22 cellular contexts compared by ENCODE assay signal in genomic region chr2:19785867-19786266, GRCh38.
DNase-seq lines count a peak whose midpoint lies in the region; ATAC-seq and TF ChIP-seq lines count a peak whose summit lies in the region.
"Had no signal": no experiment of that assay in that cellular context is flagged by ENCODE, and none has a peak within 500 bp of the region (broad histone marks: within the 10 kb centered on the region; RNA-seq: fewer than 3 reads in every experiment).

No MANE protein-coding gene starts in this region.

- TF ChIP-seq CTCF in AG04450 (IDR thresholded peaks at IDR 0.05; ENCODE audit: low read depth, low read length): no peak
- no peak for TF ChIP-seq CTCF in PC-9 (conservative IDR thresholded peaks at IDR 0.05)
- TF ChIP-seq CTCF in gastrocnemius medialis (IDR thresholded peaks at IDR 0.05 in 4 of 5, conservative IDR thresholded peaks at IDR 0.05 in 1 of 5): no peak
- no peak for TF ChIP-seq CTCF in foreskin keratinocyte (conservative IDR thresholded peaks at IDR 0.05)

- intact Hi-C loops in PC-9 (cut with micrococcal nuclease; ENCODE audit: unreplicated experiment) (loop anchor here (1.0 to 5.0 kb wide), 4 partner anchors 15 to 446 kb away; no protein-coding TSS in a partner anchor), gastrocnemius medialis (cut with DNase I; ENCODE audit: low total_unique reads) (loop anchor here (1.0 kb wide), 1 partner anchor 15 kb away; no protein-coding TSS in a partner anchor)

- no peaks in the 10 kb centered on the region for H3K9me2 ChIP-seq in PC-9 (ENCODE audit: insufficient read depth)

- in situ Hi-C loops in gastrocnemius medialis (cut with MboI; ENCODE audit: low sequenced_read_pairs in 4 of 4): no loop called here

- H3K4me3 ChIP-seq in AG04450 (ENCODE audit: low read depth, low read length): no peak overlapping the region
- H3K4me3 ChIP-seq in PC-9: peak overlapping the region; percentile 64; the same call in 1 of the 2 replicates
- H3K4me3 ChIP-seq in gastrocnemius medialis: no peak overlapping the region
- H3K4me3 ChIP-seq: adrenal gland, esophagus muscularis mucosa, GM23338, SK-N-MC, vagina had no signal

- DNase-seq in AG04450 (ENCODE audit: low read depth, low spot score) (no peak), PC-9 (peak in 1 of 2 experiments; percentile 15), gastrocnemius medialis (no peak), foreskin keratinocyte (no peak), KG1 (lab: John Stamatoyannopoulos, UW) (no peak), foreskin melanocyte (no peak)
- DNase-seq: activated CD4-positive, alpha-beta T cell treated with anti-CD3 and anti-CD28 coated beads, Interleukin-2, amount 50 U/mL, for 48 hours; activated gamma-delta T cell treated with Interleukin-2 at 50 U/mL for 16 hours; activated T-cell treated with anti-CD3 and anti-CD28 coated beads for 4 hours; CD8-positive, alpha-beta T cell; DMS79 treated with DMSO at 0.1 percent for 48 hours; NCI-H1694 treated with DMSO at 0.1 percent for 48 hours; stimulated activated CD8-positive, alpha-beta memory T cell treated with anti-CD3 and anti-CD28 coated beads, Interleukin-4, amount 100 ng/mL, for 48 hours; substantia nigra had no signal

- no peak for TF ChIP-seq POLR2A in gastrocnemius medialis (IDR thresholded peaks at IDR 0.05)

- peak; percentile 23 for ATAC-seq in esophagus mucosa
- ATAC-seq in gastrocnemius medialis: peak; percentile 43 to 58
- ATAC-seq in foreskin keratinocyte: no peak
- no peak for ATAC-seq in HG03175 (IDR thresholded peaks at IDR 0.05; ENCODE audit: unreplicated experiment)
- ATAC-seq: CD8-positive, alpha-beta T cell; left lobe of liver had no signal

- H3K36me3 ChIP-seq in PC-9 (ENCODE audit: low read depth) (no peaks in the 10 kb centered on the region), gastrocnemius medialis (no peaks in the 10 kb centered on the region)
- H3K36me3 ChIP-seq: adrenal gland, esophagus muscularis mucosa, vagina had no signal

- H3K4me2 ChIP-seq in PC-9: peak overlapping the region; percentile 93
- H3K4me2 ChIP-seq: GM23338 had no signal

- no peaks in the 10 kb centered on the region for H3K9me3 ChIP-seq in AG04450 (ENCODE audit: control insufficient read depth, insufficient read depth, low read length)
- no peaks in the 10 kb centered on the region for H3K9me3 ChIP-seq in PC-9 (ENCODE audit: insufficient read depth, low read depth)
- no peaks in the 10 kb centered on the region for H3K9me3 ChIP-seq in gastrocnemius medialis
- H3K9me3 ChIP-seq: adrenal gland, esophagus muscularis mucosa, vagina had no signal

- H3K27ac ChIP-seq in AG04450 (ENCODE audit: low read depth, low read length) (peak overlapping the region; percentile 92), PC-9 (peak overlapping the region; percentile 100), gastrocnemius medialis (peak overlapping the region; percentile 61 to 82 (median 67)), foreskin keratinocyte (no peak overlapping the region)
- H3K27ac ChIP-seq: esophagus muscularis mucosa, SK-N-MC, vagina had no signal

- peaks cover 25% of the 10 kb centered on the region for H3K79me2 ChIP-seq in PC-9 (ENCODE audit: low read depth)

- no TSS peak for BruUV-seq in PC-9 (replicated peaks; lab: Mats Ljungman, UMichigan)

- H4K20me1 ChIP-seq in PC-9 (ENCODE audit: insufficient read depth): no peaks in the 10 kb centered on the region

- POLR2A ChIA-PET in AG04450 (lab: Yijun Ruan, JAX) (no interaction called here), PC-9 (lab: Charles Lee; ENCODE audit: unreplicated experiment) (interaction anchor here (0.6 to 0.8 kb wide), 2 partner anchors 60 to 169 kb away, joined by 3 to 4 read pairs; no protein-coding TSS in a partner anchor)

- H3K27me3 ChIP-seq in AG04450 (ENCODE audit: control insufficient read depth, insufficient read depth, low read length) (no peaks in the 10 kb centered on the region), PC-9 (ENCODE audit: insufficient read depth, low read depth) (no peaks in the 10 kb centered on the region), gastrocnemius medialis (no peaks in the 10 kb centered on the region), foreskin keratinocyte (no peaks in the 10 kb centered on the region)
- H3K27me3 ChIP-seq: adrenal gland, esophagus muscularis mucosa, vagina had no signal

- CTCF ChIA-PET in AG04450 (lab: Charles Lee): interaction anchor here (1.0 to 1.1 kb wide), 2 partner anchors 16 to 541 kb away, joined by 3 to 4 read pairs; no protein-coding TSS in a partner anchor
- CTCF ChIA-PET in PC-9 (lab: Charles Lee): interaction anchor here (0.6 kb wide), 1 partner anchor 10 kb away, joined by 3 read pairs; no protein-coding TSS in a partner anchor

- peaks cover 55% of the 10 kb centered on the region for H3K4me1 ChIP-seq in PC-9 (replicated peaks; ENCODE audit: insufficient read depth)
- peaks cover 14 to 21% of the 10 kb centered on the region in 2 donors for H3K4me1 ChIP-seq in gastrocnemius medialis
- peaks cover 4% of the 10 kb centered on the region for H3K4me1 ChIP-seq in foreskin keratinocyte
- H3K4me1 ChIP-seq: adrenal gland, vagina had no signal

- H3F3A ChIP-seq in PC-9 (ENCODE audit: insufficient read depth, low read depth): peaks cover 39% of the 10 kb centered on the region

- peak overlapping the region; percentile 0; the same call in 1 of the 2 replicates for H2AFZ ChIP-seq in PC-9

Comparison
In these comparisons a context has a peak if more than half of its experiments do, and no peak if none do; other contexts are left out.
1. ATAC-seq: peak in esophagus mucosa (single experiment) and gastrocnemius medialis (2 of 2); none in foreskin keratinocyte (single experiment) and HG03175 (single experiment).